In genomic region chr20:18587665-18588553, GRCh38 we compare ENCODE assay signal across 8 cellular contexts. TPM values are rescaled to one million over a fixed set of nuclear protein-coding genes. Genes with fewer than 3 reads are reported as not detected.
DNase-seq lines count a peak whose midpoint lies in the region; ATAC-seq and TF ChIP-seq lines count a peak whose summit lies in the region.

A gene with protein sequence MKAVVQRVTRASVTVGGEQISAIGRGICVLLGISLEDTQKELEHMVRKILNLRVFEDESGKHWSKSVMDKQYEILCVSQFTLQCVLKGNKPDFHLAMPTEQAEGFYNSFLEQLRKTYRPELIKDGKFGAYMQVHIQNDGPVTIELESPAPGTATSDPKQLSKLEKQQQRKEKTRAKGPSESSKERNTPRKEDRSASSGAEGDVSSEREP (plus strand): TSS chr20:18588054. CDS start chr20:18588073, 19 bp downstream.

- H3K36me3 ChIP-seq in HUES6 (ENCODE audit: control insufficient read depth, insufficient read depth, low read length) (no peaks in the 10 kb centered on the region), OCI-LY1 (ENCODE audit: insufficient read depth, low read length) (no peaks in the 10 kb centered on the region), mucosa of descending colon (ENCODE audit: low read depth) (no peaks in the 10 kb centered on the region)

- intact Hi-C loops in mucosa of descending colon (cut with DNase I, micrococcal nuclease), result no loop called here

- H3K4me3 ChIP-seq in HUES6 (ENCODE audit: low read depth, low read length) (peak within 1 kb of the TSS; percentile 90), OCI-LY1 (ENCODE audit: low read depth, low read length, poor library complexity, severe bottlenecking) (peak within 1 kb of the TSS; percentile 80), mucosa of descending colon (peak within 1 kb of the TSS; percentile 75)

- H3K9ac ChIP-seq in HUES6 (ENCODE audit: low read length) (peak within 1 kb of the TSS; percentile 84), OCI-LY1 (ENCODE audit: low read length) (peak within 1 kb of the TSS; percentile 77)

- peak; percentile 97 for ATAC-seq in GM21447 (IDR thresholded peaks at IDR 0.05; ENCODE audit: unreplicated experiment)
- ATAC-seq in mucosa of descending colon, result peak; percentile 98

- H3K79me2 ChIP-seq in OCI-LY1 (ENCODE audit: insufficient read depth, low read length), result no peaks in the 10 kb centered on the region; the same call in 1 of the 2 replicates

- H3K27ac ChIP-seq in HUES6 (ENCODE audit: low read depth, low read length) (peak within 1 kb of the TSS; percentile 29; the same call in 1 of the 2 replicates), OCI-LY1 (ENCODE audit: low read depth, low read length, poor library complexity, severe bottlenecking) (peak within 1 kb of the TSS; percentile 53)

- DNase-seq in DMS114 treated with DMSO at 0.1 percent for 48 hours (lab: John Stamatoyannopoulos, UW; ENCODE audit: unreplicated experiment) (peak; percentile 59), activated T-cell treated with anti-CD3 and anti-CD28 coated beads for 1 hour (ENCODE audit: low read depth) (peak; percentile 67), epidermal melanocyte (ENCODE audit: insufficient read length, low spot score) (peak; percentile 52), mucosa of descending colon (peak; percentile 95 to 96 (median 96))
- peak; percentile 68 for DNase-seq in stimulated activated CD8-positive, alpha-beta memory T cell treated with anti-CD3 and anti-CD28 coated beads, Interleukin-4, amount 100 ng/mL, for 1 hour (ENCODE audit: low read depth in 2 of 2, low spot score in 1 of 2)

- H3F3A ChIP-seq in OCI-LY1 (ENCODE audit: insufficient read depth, low read length), result no peaks in the 10 kb centered on the region

- H3K4me2 ChIP-seq in OCI-LY1 (ENCODE audit: low read length), result peak within 1 kb of the TSS; percentile 98

- no peaks in the 10 kb centered on the region for H3K9me2 ChIP-seq in OCI-LY1 (ENCODE audit: low read depth, low read length)

- H2AFZ ChIP-seq in OCI-LY1 (ENCODE audit: low read length), result peak within 1 kb of the TSS; percentile 98

- H3K27me3 ChIP-seq in HUES6 (ENCODE audit: control insufficient read depth, insufficient read depth, low read length) (no peaks in the 10 kb centered on the region), OCI-LY1 (ENCODE audit: insufficient read depth, low read length) (no peaks in the 10 kb centered on the region)

- no peaks in the 10 kb centered on the region for H4K20me1 ChIP-seq in OCI-LY1 (ENCODE audit: insufficient read depth, low read length)

- TF ChIP-seq CTCF in OCI-LY1 (IDR thresholded peaks at IDR 0.05; ENCODE audit: low read length), result peak; percentile 68
- peak; percentile 74 for TF ChIP-seq CTCF in mucosa of descending colon (IDR thresholded peaks at IDR 0.05)

- H3K9me3 ChIP-seq in HUES6 (ENCODE audit: control insufficient read depth, insufficient read depth, low read depth, low read length), result peaks cover 4% of the 10 kb centered on the region; the same call in 1 of the 2 replicates
- H3K9me3 ChIP-seq in OCI-LY1 (ENCODE audit: low read length), result 0 out of 2 replicates have a peak, but pooled peaks cover 2% of the 10 kb centered on the region
- H3K9me3 ChIP-seq in mucosa of descending colon, result no peaks in the 10 kb centered on the region

- H3K4me1 ChIP-seq in HUES6 (ENCODE audit: control insufficient read depth, insufficient read depth, low read length) (peaks cover 38% of the 10 kb centered on the region), OCI-LY1 (ENCODE audit: insufficient read depth, low read length, severe bottlenecking) (peaks cover 43% of the 10 kb centered on the region), mucosa of descending colon (ENCODE audit: low read depth) (peaks cover 6% of the 10 kb centered on the region)

RNA-seq across cellular contexts. Expression of the gene that starts here (rescaled TPM):
- 10 to 100 TPM; 10.9 to 18.1 (median 14.1) TPM for total RNA-seq in mucosa of descending colon

Comparison
In these comparisons a context has a peak if more than half of its experiments do, and no peak if none do; other contexts are left out.
1. Peak in every context shown above with its lines: DNase-seq, ATAC-seq, H3K4me3 ChIP-seq and H3K27ac ChIP-seq.